11 cellular contexts compared by ENCODE assay signal in the genomic region with DNA sequence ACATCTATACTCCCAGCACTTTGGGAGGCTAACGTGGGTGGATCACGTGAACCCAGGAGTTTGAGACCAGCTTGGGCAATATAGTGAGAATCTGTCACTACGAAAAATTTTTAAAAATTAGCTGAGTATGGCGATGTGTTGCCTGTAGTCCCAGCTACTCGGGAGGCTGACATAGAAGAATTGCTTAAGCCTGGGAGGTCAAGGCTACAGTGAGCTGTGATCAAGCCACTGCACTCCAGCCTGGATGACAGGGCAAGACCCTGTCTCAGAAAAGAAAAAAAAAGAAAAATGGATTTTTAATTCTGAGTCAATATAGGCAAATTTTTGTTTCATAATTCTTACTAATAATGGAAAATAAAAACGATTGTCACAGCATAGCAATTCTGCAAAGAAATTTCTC. TPM values are rescaled to one million over a fixed set of nuclear protein-coding genes. Genes with fewer than 3 reads are reported as not detected.
"Had no signal": no experiment of that assay in that cellular context is flagged by ENCODE, and none has a peak within 500 bp of the region (broad histone marks: within the 10 kb centered on the region; RNA-seq: fewer than 3 reads in every experiment).

No MANE protein-coding gene starts in this region.

- H3K27ac ChIP-seq: GM23248 had no signal

- ATAC-seq: GM23338, HCT116 had no signal

- H3K4me3 ChIP-seq: GM23248, GM23338, HAP-1 had no signal

- H3K4me1 ChIP-seq: HAP-1 had no signal

- DNase-seq: GM23248, GOT3, H7, H9, HCEC 1CT, HFFc6 had no signal

- H3K9me3 ChIP-seq: HAP-1 had no signal

RNA-seq across cellular contexts. Expression of gene C3orf49, which starts 13.3 kb away (rescaled TPM):
- total RNA-seq: GM23248, GM23338, H1, H4, H7, H9, HFFc6 had no signal
- polyA plus RNA-seq: GM23248, H1 had no signal
